In the genomic region with DNA sequence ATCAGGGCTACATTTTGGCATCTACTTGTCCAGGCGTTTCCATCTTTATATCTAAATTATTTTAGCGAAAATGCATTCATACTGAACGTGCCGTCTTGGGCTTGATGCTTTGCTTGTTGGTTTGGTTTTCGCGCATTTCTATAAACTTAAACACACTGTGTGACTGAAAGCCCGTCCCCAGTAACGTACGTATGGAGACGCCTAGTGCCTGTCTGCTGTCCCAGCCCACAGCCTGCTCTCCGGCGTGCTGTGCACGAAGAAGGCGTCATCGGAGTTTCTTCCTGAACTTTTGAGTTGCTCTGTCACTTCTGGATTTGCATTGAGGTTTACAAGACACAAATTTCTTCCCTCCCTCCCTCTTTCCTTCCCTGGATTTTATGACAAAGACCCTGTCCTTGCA, we compare ENCODE assay signal across 5 cellular contexts. TPM values are rescaled to one million over a fixed set of nuclear protein-coding genes. Genes with fewer than 3 reads are reported as not detected.
"Had no signal": no experiment of that assay in that cellular context is flagged by ENCODE, and none has a peak within 500 bp of the region (broad histone marks: within the 10 kb centered on the region; RNA-seq: fewer than 3 reads in every experiment).

No MANE protein-coding gene starts in this region.

- H3K4me3 ChIP-seq: GM23338 had no signal

- DNase-seq: H9, HCEC 1CT, IMR-90 had no signal

- ATAC-seq: GM23338 had no signal

RNA-seq across cellular contexts. Expression of a gene that starts 40.6 kb away (rescaled TPM):
- total RNA-seq: HT-29, IMR-90 had no signal
- polyA plus RNA-seq: IMR-90 had no signal
